In genomic region chrX:13168276-13168675, GRCh38 we compare ENCODE assay signal across 10 cellular contexts.
DNase-seq lines count a peak whose midpoint lies in the region; ATAC-seq and TF ChIP-seq lines count a peak whose summit lies in the region.
"Had no signal": no experiment of that assay in that cellular context is flagged by ENCODE, and none has a peak within 500 bp of the region (broad histone marks: within the 10 kb centered on the region; RNA-seq: fewer than 3 reads in every experiment).

No MANE protein-coding gene starts in this region.

- H3K4me3 Mint-ChIP-seq in chondrocyte (ENCODE audit: unreplicated experiment) (peak overlapping the region; percentile 5), osteocyte (ENCODE audit: unreplicated experiment) (no peak overlapping the region)

- H3K9me3 Mint-ChIP-seq in chondrocyte (ENCODE audit: low read depth) (peaks cover 8% of the 10 kb centered on the region), osteocyte (ENCODE audit: unreplicated experiment) (peaks cover 12% of the 10 kb centered on the region)

- H3K27ac Mint-ChIP-seq in chondrocyte (ENCODE audit: unreplicated experiment) (no peak overlapping the region), osteocyte (ENCODE audit: unreplicated experiment) (peak overlapping the region; percentile 90)

- H3K27me3 Mint-ChIP-seq in chondrocyte (ENCODE audit: low read depth) (no peaks in the 10 kb centered on the region), osteocyte (ENCODE audit: unreplicated experiment) (no peaks in the 10 kb centered on the region)

- peak; percentile 54 for ATAC-seq in HG02610 (IDR thresholded peaks at IDR 0.05; ENCODE audit: unreplicated experiment)
- no peak for ATAC-seq in HG03520 (IDR thresholded peaks at IDR 0.05; ENCODE audit: unreplicated experiment)

- DNase-seq in CD1c-positive myeloid dendritic cell (ENCODE audit: extremely low spot score): peak; percentile 32
- DNase-seq in chondrocyte (ENCODE audit: low spot score): no peak
- DNase-seq in osteocyte (ENCODE audit: extremely low spot score, unreplicated experiment): no peak
- no peak for DNase-seq in DMS 273 (lab: John Stamatoyannopoulos, UW; ENCODE audit: unreplicated experiment)
- no peak for DNase-seq in NCI-H1694 (lab: John Stamatoyannopoulos, UW)
- DNase-seq: activated effector memory CD4-positive, alpha-beta T cell treated with Interleukin-2 at 50 U/mL for 16 hours; Calu3; NCI-H1092 treated with DMSO at 0.1 percent for 48 hours had no signal

- H3K4me1 Mint-ChIP-seq in chondrocyte (ENCODE audit: low read depth): peaks cover 12% of the 10 kb centered on the region
- H3K4me1 Mint-ChIP-seq in osteocyte (ENCODE audit: unreplicated experiment): peaks cover 38% of the 10 kb centered on the region

- TF ChIP-seq CTCF in chondrocyte (IDR thresholded peaks at IDR 0.05): no peak
- TF ChIP-seq CTCF in osteocyte (IDR thresholded peaks at IDR 0.05): no peak

- peaks cover 1% of the 10 kb centered on the region for H3K36me3 Mint-ChIP-seq in chondrocyte (ENCODE audit: low read depth)
- no peaks in the 10 kb centered on the region for H3K36me3 Mint-ChIP-seq in osteocyte (ENCODE audit: unreplicated experiment)
